In genomic region chr4:122922877-122923511, GRCh38 we compare ENCODE assay signal across 8 cellular contexts. TPM values are rescaled to one million over a fixed set of nuclear protein-coding genes. Genes with fewer than 3 reads are reported as not detected.
DNase-seq lines count a peak whose midpoint lies in the region; ATAC-seq, FAIRE-seq and TF ChIP-seq lines count a peak whose summit lies in the region.

No MANE protein-coding gene starts in this region.

- whole genome bisulfite sequencing in pancreas, 2 donors = 0% methylated on average over 34 of the region's 34 CpGs
- 0% methylated on average over 6 to 34 of the region's 34 CpGs for WGBS in transverse colon (ENCODE audit: low coverage in 1 of 2), 2 donors

- ATAC-seq in HG02588 (IDR thresholded peaks at IDR 0.05; ENCODE audit: unreplicated experiment) (peak; percentile 97), Right ventricle myocardium inferior (peak; percentile 98), pancreas (peak; percentile 97 to 99 (median 97))

- no peaks in the 10 kb centered on the region for H3K9me3 ChIP-seq in pancreas
- no peaks in the 10 kb centered on the region for H3K9me3 ChIP-seq in transverse colon

- no peaks in the 10 kb centered on the region for H3K27me3 Mint-ChIP-seq in activated naive CD8-positive, alpha-beta T cell treated with anti-CD3 and anti-CD28 coated beads for 36 hours

- no peak for TF ChIP-seq POLR2A in transverse colon (IDR thresholded peaks at IDR 0.05)

- H3K27ac Mint-ChIP-seq in activated naive CD8-positive, alpha-beta T cell treated with anti-CD3 and anti-CD28 coated beads for 36 hours = peak overlapping the region; percentile 96

- H3K27me3 ChIP-seq in pancreas (no peaks in the 10 kb centered on the region), transverse colon (no peaks in the 10 kb centered on the region)

- intact Hi-C loops in Right ventricle myocardium inferior (cut with DNase I) (loop anchor here (5.0 kb wide), 1 partner anchor 321 kb away; no protein-coding TSS in a partner anchor), pancreas (cut with DNase I) (no loop called here), transverse colon (cut with DNase I; ENCODE audit: low total_unique reads) (loop anchor here (5.0 to 10.0 kb wide), 2 partner anchors 96 to 318 kb away; partner anchors contain the start of gene FGF2)

- H3K36me3 ChIP-seq in pancreas = no peaks in the 10 kb centered on the region
- H3K36me3 ChIP-seq in transverse colon = no peaks in the 10 kb centered on the region

- in situ Hi-C loops in transverse colon (cut with MboI; ENCODE audit: low pct_ligation_motif_present in 1 of 4, low pct_unique_long_range_greater_than_20kb in 1 of 4, low sequenced_read_pairs in 3 of 4) = loop anchor here (10.0 to 25.0 kb wide), 4 partner anchors 158 to 336 kb away; no protein-coding TSS in a partner anchor

- no peak for FAIRE-seq in pancreas (lab: Jason Lieb, UNC)

- peaks cover 0 to 13% (median 0%) of the 10 kb centered on the region in 3 donors for H3K4me1 ChIP-seq in pancreas
- peaks cover 0 to 22% (median 9%) of the 10 kb centered on the region in 4 donors for H3K4me1 ChIP-seq in transverse colon

- H3K36me3 Mint-ChIP-seq in activated naive CD8-positive, alpha-beta T cell treated with anti-CD3 and anti-CD28 coated beads for 36 hours = peaks cover 2% of the 10 kb centered on the region

- TF ChIP-seq EP300 in transverse colon (IDR thresholded peaks at IDR 0.05; ENCODE audit: low read depth) = no peak

- peak; percentile 67 for DNase-seq in NCI-H1092 (lab: John Stamatoyannopoulos, UW)
- peak; percentile 61 for DNase-seq in SKM-1 (lab: John Stamatoyannopoulos, UW; ENCODE audit: unreplicated experiment)
- DNase-seq in activated naive CD8-positive, alpha-beta T cell treated with anti-CD3 and anti-CD28 coated beads for 36 hours = peak; percentile 87
- DNase-seq in Right ventricle myocardium inferior (ENCODE audit: missing footprints) = peak; percentile 88
- DNase-seq in pancreas = peak; percentile 60 to 83 (median 79)
- DNase-seq in transverse colon = peak; percentile 88

- peaks cover 10% of the 10 kb centered on the region for H3K4me1 Mint-ChIP-seq in activated naive CD8-positive, alpha-beta T cell treated with anti-CD3 and anti-CD28 coated beads for 36 hours

- H3K9me3 Mint-ChIP-seq in activated naive CD8-positive, alpha-beta T cell treated with anti-CD3 and anti-CD28 coated beads for 36 hours = no peaks in the 10 kb centered on the region

- TF ChIP-seq CTCF in pancreas (IDR thresholded peaks at IDR 0.05) = no peak
- TF ChIP-seq CTCF in transverse colon (IDR thresholded peaks at IDR 0.05) = no peak

- H3K27ac ChIP-seq in pancreas (peak overlapping the region in 3 of 4 donors; percentile 19 to 60 (median 34)), transverse colon (peak overlapping the region; percentile 77 to 93 (median 88))

- peak overlapping the region; percentile 98 for H3K4me3 Mint-ChIP-seq in activated naive CD8-positive, alpha-beta T cell treated with anti-CD3 and anti-CD28 coated beads for 36 hours

- H3K4me3 ChIP-seq in GM08714 (ENCODE audit: low read length) (peak overlapping the region; percentile 68), pancreas (peak overlapping the region; percentile 84 to 93 (median 85)), transverse colon (peak overlapping the region; percentile 63 to 83 (median 72))

RNA-seq across cellular contexts. Expression of gene NUDT6, which starts 0.6 kb away (rescaled TPM):
- total RNA-seq in activated naive CD8-positive, alpha-beta T cell treated with anti-CD3 and anti-CD28 coated beads for 36 hours = 1 to 10 TPM; 5.8 to 6.8 TPM
- total RNA-seq in Right ventricle myocardium inferior (16.4 TPM), pancreas (1 to 10 TPM; 1.6 to 3.0 (median 2.0) TPM), transverse colon (10 to 100 TPM in 2 of 4 donors, 1 to 10 TPM in 2; 2.2 to 13.5 (median 7.3) TPM)
- polyA plus RNA-seq in pancreas = 1 to 10 TPM; 6.8 to 8.2 TPM

Comparison
In these comparisons a context has a peak if more than half of its experiments do, and no peak if none do; other contexts are left out.
1. Peak in every context shown above with its lines: DNase-seq, ATAC-seq, H3K4me3 ChIP-seq and H3K27ac ChIP-seq.
2. intact Hi-C loops: an anchor here in Right ventricle myocardium inferior (5.0 kb wide) and transverse colon (5.0 to 10.0 kb wide); none called in pancreas.